In the genomic region with DNA sequence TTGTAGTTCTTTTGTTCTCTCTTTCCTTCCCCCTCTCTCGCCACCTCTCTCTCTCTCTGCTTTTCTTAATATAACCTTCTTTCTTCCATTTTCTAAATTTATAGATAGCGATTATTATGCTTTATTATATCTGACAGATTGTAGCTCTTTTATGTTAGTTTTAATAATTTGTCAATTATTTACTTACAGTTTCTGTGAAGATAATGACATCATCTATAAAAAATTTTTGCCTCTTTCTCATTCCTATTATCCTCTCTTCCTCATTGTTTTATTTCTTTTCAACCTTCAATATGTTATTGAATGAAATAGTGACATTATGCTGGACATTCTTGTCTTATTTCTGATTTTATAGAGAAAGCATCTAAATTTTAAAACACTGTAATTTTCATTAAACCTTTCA, we compare ENCODE assay signal across 33 cellular contexts.
DNase-seq lines count a peak whose midpoint lies in the region; ATAC-seq, FAIRE-seq and TF ChIP-seq lines count a peak whose summit lies in the region.
"Had no signal": no experiment of that assay in that cellular context is flagged by ENCODE, and none has a peak within 500 bp of the region (broad histone marks: within the 10 kb centered on the region; RNA-seq: fewer than 3 reads in every experiment).

No MANE protein-coding gene starts in this region.

- no peaks in the 10 kb centered on the region for H3K27me3 ChIP-seq in HepG2 (ENCODE audit: control insufficient read depth in 1 of 2, insufficient read depth in 2 of 2, low read length in 2 of 2)
- H3K27me3 ChIP-seq in right lobe of liver = no peaks in the 10 kb centered on the region
- H3K27me3 ChIP-seq: BE2C; BLaER1; BLaER1 treated with 17β-estradiol and CSF1 and Interleukin-3, amounts not matched to agents 10 nM and 100 nM had no signal

- H3K36me3 Mint-ChIP-seq in Calu3 (ENCODE audit: insufficient read depth, unreplicated experiment) = peaks cover 5% of the 10 kb centered on the region
- H3K36me3 Mint-ChIP-seq: CD14-positive monocyte; CD4-positive, alpha-beta memory T cell; CD4-positive, CD25-positive, alpha-beta regulatory T cell; CD8-positive, alpha-beta memory T cell; CD8-positive, alpha-beta T cell had no signal

- no peaks in the 10 kb centered on the region for H3K9me3 Mint-ChIP-seq in Calu3 (ENCODE audit: low read depth, unreplicated experiment)
- H3K9me3 Mint-ChIP-seq: CD14-positive monocyte; CD4-positive, alpha-beta T cell had no signal

- TF ChIP-seq EP300 in HepG2 (IDR thresholded peaks at IDR 0.05; ENCODE audit: low read depth in 2 of 2, low read length in 2 of 2) (no peak), HepG2 (CRISPR knock-in tag; IDR thresholded peaks at IDR 0.05; ENCODE audit: borderline replicate concordance) (no peak)

- ATAC-seq in HepG2 = no peak
- ATAC-seq in right lobe of liver = no peak
- ATAC-seq in GM19452 (IDR thresholded peaks at IDR 0.05; ENCODE audit: unreplicated experiment) = no peak
- ATAC-seq: A549; CD8-positive, alpha-beta T cell had no signal

- no peaks in the 10 kb centered on the region for H3K27me3 Mint-ChIP-seq in Calu3 (ENCODE audit: unreplicated experiment)
- H3K27me3 Mint-ChIP-seq: B cell; CD4-positive, alpha-beta memory T cell; CD4-positive, alpha-beta T cell; CD4-positive, CD25-positive, alpha-beta regulatory T cell; CD8-positive, alpha-beta memory T cell had no signal

- peak overlapping the region; percentile 74 for H3K27ac Mint-ChIP-seq in Calu3 (ENCODE audit: unreplicated experiment)
- H3K27ac Mint-ChIP-seq: B cell; CD14-positive monocyte; CD4-positive, alpha-beta memory T cell; CD4-positive, alpha-beta T cell; CD4-positive, CD25-positive, alpha-beta regulatory T cell; CD8-positive, alpha-beta memory T cell; CD8-positive, alpha-beta T cell had no signal

- no peak for TF ChIP-seq POLR2A in HepG2 (IDR thresholded peaks at IDR 0.05; ENCODE audit: insufficient read depth in 1 of 2, low read depth in 2 of 2, low read length in 2 of 2)
- no peak for TF ChIP-seq POLR2A in right lobe of liver (IDR thresholded peaks at IDR 0.05)

- FAIRE-seq in HepG2 (lab: Jason Lieb, UNC) = no peak
- FAIRE-seq: A549, D721Med had no signal

- TF ChIP-seq RAD21 in HepG2 (CRISPR knock-in tag; IDR thresholded peaks at IDR 0.05) = no peak

- BruUV-seq in HepG2 (replicated peaks; lab: Mats Ljungman, UMichigan) = no TSS peak
- BruUV-seq in Calu3 (replicated peaks; lab: Mats Ljungman, UMichigan) = no TSS peak

- H3K9me3 ChIP-seq in HepG2 (ENCODE audit: low read length) = peaks cover 64% of the 10 kb centered on the region
- H3K9me3 ChIP-seq in right lobe of liver = no peaks in the 10 kb centered on the region
- no peaks in the 10 kb centered on the region for H3K9me3 ChIP-seq in HEK293 (ENCODE audit: control insufficient read depth, insufficient read depth, low read depth, low read length)
- H3K9me3 ChIP-seq: A549; BE2C; BLaER1; BLaER1 treated with 17β-estradiol and CSF1 and Interleukin-3, amounts not matched to agents 10 nM and 100 nM; Caco-2 had no signal

- H2AFZ ChIP-seq in HepG2 (ENCODE audit: low read length) = no peak overlapping the region

- H3K9ac ChIP-seq in HepG2 (ENCODE audit: insufficient read depth, low read depth, low read length) = no peak overlapping the region
- H3K9ac ChIP-seq: BLaER1; BLaER1 treated with 17β-estradiol and CSF1 and Interleukin-3, amounts not matched to agents 10 nM and 100 nM had no signal

- H3K4me2 ChIP-seq in HepG2 (ENCODE audit: low read depth, low read length) = no peak overlapping the region
- H3K4me2 ChIP-seq: A549; BLaER1; BLaER1 treated with 17β-estradiol and CSF1 and Interleukin-3, amounts not matched to agents 10 nM and 100 nM had no signal

- no peaks in the 10 kb centered on the region for H4K20me1 ChIP-seq in HepG2 (ENCODE audit: insufficient read depth, low read length)
- H4K20me1 ChIP-seq: BLaER1; BLaER1 treated with 17β-estradiol and CSF1 and Interleukin-3, amounts not matched to agents 10 nM and 100 nM had no signal

- H3K4me3 Mint-ChIP-seq in Calu3 (ENCODE audit: low read depth, unreplicated experiment) = no peak overlapping the region
- H3K4me3 Mint-ChIP-seq: B cell; CD14-positive monocyte; CD4-positive, alpha-beta memory T cell; CD4-positive, alpha-beta T cell; CD4-positive, CD25-positive, alpha-beta regulatory T cell; CD8-positive, alpha-beta memory T cell; CD8-positive, alpha-beta T cell had no signal

- H3K36me3 ChIP-seq in HepG2 (replicated peaks in 1 of 2; ENCODE audit: control insufficient read depth in 1 of 2, insufficient read depth in 2 of 2, low read length in 2 of 2) (no peaks in the 10 kb centered on the region), right lobe of liver (no peaks in the 10 kb centered on the region), HEK293 (ENCODE audit: control insufficient read depth in 2 of 2, insufficient read depth in 1 of 2, low read length in 2 of 2) (no peaks in the 10 kb centered on the region)
- H3K36me3 ChIP-seq: BE2C; BLaER1; BLaER1 treated with 17β-estradiol and CSF1 and Interleukin-3, amounts not matched to agents 10 nM and 100 nM had no signal

- POLR2A ChIA-PET in HepG2 (lab: Yijun Ruan, JAX) (no interaction called here), HEK293 (lab: Yijun Ruan, JAX) (no interaction called here)

- in situ Hi-C loops in HepG2 (cut with HindIII; ENCODE audit: extremely low pct_ligation_motif_present, low pct_unique_long_range_greater_than_20kb) = no loop called here

- H3K27ac ChIP-seq in HepG2 (ENCODE audit: extremely low read length, insufficient read depth, low read length) (no peak overlapping the region), right lobe of liver (no peak overlapping the region), HEK293 (ENCODE audit: extremely low read depth, low read depth, low read length) (no peak overlapping the region)
- H3K27ac ChIP-seq: 22Rv1; A549; BLaER1; BLaER1 treated with 17β-estradiol and CSF1 and Interleukin-3, amounts not matched to agents 10 nM and 100 nM; C4-2B had no signal

- 2% methylated on average over 2 of the region's 2 CpGs for WGBS in HepG2 (ENCODE audit: low lambda C conversion rate)
- 76% methylated on average over 2 of the region's 2 CpGs for WGBS in right lobe of liver (ENCODE audit: insufficient coverage, low coverage, low lambda C conversion rate, missing lambda C conversion rate)

- TF ChIP-seq CTCF in HepG2 (CRISPR knock-in tag; IDR thresholded peaks at IDR 0.05) (no peak), right lobe of liver (IDR thresholded peaks at IDR 0.05) (no peak), Calu3 (IDR thresholded peaks at IDR 0.05; ENCODE audit: unreplicated experiment) (no peak), HEK293 (tag by site-specific recombination; IDR thresholded peaks at IDR 0.05) (no peak)

- H3K4me1 ChIP-seq in HepG2 (ENCODE audit: insufficient read depth, low read length) (no peaks in the 10 kb centered on the region), right lobe of liver (no peaks in the 10 kb centered on the region), HEK293 (ENCODE audit: control insufficient read depth, insufficient read depth, low read length) (no peaks in the 10 kb centered on the region)
- H3K4me1 ChIP-seq: A549; BE2C; BLaER1; BLaER1 treated with 17β-estradiol and CSF1 and Interleukin-3, amounts not matched to agents 10 nM and 100 nM; Caco-2 had no signal

- H3K79me2 ChIP-seq in HepG2 (ENCODE audit: insufficient read depth, low read length) = no peaks in the 10 kb centered on the region

- CTCF ChIA-PET in HepG2 (lab: Yijun Ruan, JAX; ENCODE audit: low intra/inter-chr PET ratio, low total read pairs) (no interaction called here), Calu3 (lab: Charles Lee) (interaction anchor here (0.7 to 1.2 kb wide), 2 partner anchors 415 to 713 kb away, joined by 3 read pairs; no protein-coding TSS in a partner anchor), HEK293 (lab: Yijun Ruan, JAX) (no interaction called here)

- intact Hi-C loops in HepG2 (cut with micrococcal nuclease; ENCODE audit: unreplicated experiment) = no loop called here
- intact Hi-C loops in right lobe of liver (cut with DNase I) = no loop called here
- intact Hi-C loops in Calu3 (cut with micrococcal nuclease; ENCODE audit: unreplicated experiment) = loop anchor here (10.0 kb wide), 1 partner anchor 291 kb away; no protein-coding TSS in a partner anchor

- DNase-seq in HepG2 (ENCODE audit: low spot score) (no peak), right lobe of liver (no peak), Calu3 (no peak)
- no peak for DNase-seq in stimulated activated naive CD4-positive, alpha-beta T cell (lab: John Stamatoyannopoulos, UW)
- DNase-seq: 8988T; ACHN; AML-193; BE2C; C1 segment of cervical spinal cord; Caco-2; CD4-positive, alpha-beta memory T cell; CD4-positive, alpha-beta T cell; CD4-positive, CD25-positive, alpha-beta regulatory T cell; CD8-positive, alpha-beta memory T cell; CD8-positive, alpha-beta T cell; COR-L47; DMS 273 treated with DMSO at 0.1 percent for 48 hours; DMS153; DMS53; DMS79; DMS79 treated with DMSO at 0.1 percent for 48 hours; DND-41; EL had no signal

- H3K4me3 ChIP-seq in HepG2 (replicated peaks in 1 of 3; ENCODE audit: insufficient read depth in 1 of 3, low read depth in 2 of 3, low read length in 3 of 3) (no peak overlapping the region), right lobe of liver (no peak overlapping the region), HEK293 (ENCODE audit: low read depth, low read length) (no peak overlapping the region)
- H3K4me3 ChIP-seq: A549; BLaER1; BLaER1 treated with 17β-estradiol and CSF1 and Interleukin-3, amounts not matched to agents 10 nM and 100 nM had no signal

- peaks cover 42% of the 10 kb centered on the region for H3K4me1 Mint-ChIP-seq in Calu3 (ENCODE audit: low read depth, unreplicated experiment)
- H3K4me1 Mint-ChIP-seq: B cell; CD14-positive monocyte; CD4-positive, alpha-beta memory T cell; CD4-positive, CD25-positive, alpha-beta regulatory T cell; CD8-positive, alpha-beta memory T cell had no signal

TF ChIP-seq in HepG2, 621 proteins besides CTCF, POLR2A, EP300 and RAD21 (continues in another document):
- TF ChIP-seq ATF7 (IDR thresholded peaks at IDR 0.05) = peak; percentile 90
- no peak for TF ChIP-seq ATF7 (CRISPR knock-in tag; IDR thresholded peaks at IDR 0.05)

TF ChIP-seq in HEK293, 187 proteins besides CTCF, POLR2A, EP300 and RAD21 (continues in another document):
- TF ChIP-seq, protein P1, sequence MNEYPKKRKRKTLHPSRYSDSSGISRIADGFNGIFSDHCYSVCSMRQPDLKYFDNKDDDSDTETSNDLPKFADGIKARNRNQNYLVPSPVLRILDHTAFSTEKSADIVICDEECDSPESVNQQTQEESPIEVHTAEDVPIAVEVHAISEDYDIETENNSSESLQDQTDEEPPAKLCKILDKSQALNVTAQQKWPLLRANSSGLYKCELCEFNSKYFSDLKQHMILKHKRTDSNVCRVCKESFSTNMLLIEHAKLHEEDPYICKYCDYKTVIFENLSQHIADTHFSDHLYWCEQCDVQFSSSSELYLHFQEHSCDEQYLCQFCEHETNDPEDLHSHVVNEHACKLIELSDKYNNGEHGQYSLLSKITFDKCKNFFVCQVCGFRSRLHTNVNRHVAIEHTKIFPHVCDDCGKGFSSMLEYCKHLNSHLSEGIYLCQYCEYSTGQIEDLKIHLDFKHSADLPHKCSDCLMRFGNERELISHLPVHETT (tag by site-specific recombination; IDR thresholded peaks at IDR 0.05) = no peak

Comparison
In these comparisons a context has a peak if more than half of its experiments do, and no peak if none do; other contexts are left out.
1. Of the 63 proteins assayed by ChIP-seq in both HepG2 and HEK293: peak only in HepG2: none; only in HEK293: ATF2; in both: none; in neither: 62.